ENCODE assay signal across 19 cellular contexts in genomic region chr9:93642961-93643360, GRCh38.
DNase-seq lines count a peak whose midpoint lies in the region; ATAC-seq, FAIRE-seq and TF ChIP-seq lines count a peak whose summit lies in the region.
"Had no signal": no experiment of that assay in that cellular context is flagged by ENCODE, and none has a peak within 500 bp of the region (broad histone marks: within the 10 kb centered on the region; RNA-seq: fewer than 3 reads in every experiment).

No MANE protein-coding gene starts in this region.

- H3K4me3 Mint-ChIP-seq in naive thymus-derived CD4-positive, alpha-beta T cell: no peak overlapping the region
- H3K4me3 Mint-ChIP-seq: activated naive CD8-positive, alpha-beta T cell treated with anti-CD3 and anti-CD28 coated beads for 36 hours; H9 had no signal

- peak; percentile 1 for DNase-seq in ACHN
- peak; percentile 56 for DNase-seq in H54 (ENCODE audit: insufficient read length, low spot score)
- peak; percentile 55 for DNase-seq in adipocyte (ENCODE audit: low read depth)
- peak; percentile 82 for DNase-seq in fibroblast of villous mesenchyme (ENCODE audit: low read depth)
- DNase-seq in posterior cingulate gyrus: no peak
- DNase-seq in BE2C: no peak
- DNase-seq in naive thymus-derived CD4-positive, alpha-beta T cell: no peak
- DNase-seq: activated CD4-positive, alpha-beta T cell treated with anti-CD3 and anti-CD28 coated beads for 1 hour; activated naive CD8-positive, alpha-beta T cell treated with anti-CD3 and anti-CD28 coated beads for 36 hours; AML-193; colonic mucosa; Karpas-422; NCI-H1694; NCI-H526; RPMI8226; stimulated activated naive CD8-positive, alpha-beta T cell treated with anti-CD3 and anti-CD28 coated beads, Interleukin-15, Interleukin-2, amounts not matched to agents 100 U/mL and 50 U/mL, for 24 hours had no signal

- intact Hi-C loops in posterior cingulate gyrus (cut with DNase I): no loop called here
- intact Hi-C loops in naive thymus-derived CD4-positive, alpha-beta T cell (cut with micrococcal nuclease): no loop called here

- TF ChIP-seq POLR2A in H54 (IDR thresholded peaks at IDR 0.05; ENCODE audit: low read depth, low read length): no peak

- H3K36me3 ChIP-seq in adipocyte (ENCODE audit: control insufficient read depth, insufficient read depth, low read length, severe bottlenecking) (peaks cover 35% of the 10 kb centered on the region), BE2C (no peaks in the 10 kb centered on the region; the same call in 1 of the 2 replicates)
- peaks cover 3 to 62% (median 10%) of the 10 kb centered on the region in 3 experiments for H3K36me3 ChIP-seq in naive thymus-derived CD4-positive, alpha-beta T cell (ENCODE audit: control insufficient read depth in 2 of 3, insufficient read depth in 3 of 3, low read length in 3 of 3)

- no peak overlapping the region for H3K9ac ChIP-seq in adipocyte (ENCODE audit: low read length)

- CTCF ChIA-PET in naive thymus-derived CD4-positive, alpha-beta T cell (lab: Charles Lee): no interaction called here

- peaks cover 11% of the 10 kb centered on the region for H3K9me3 ChIP-seq in adipocyte (ENCODE audit: control insufficient read depth, low read length)
- H3K9me3 ChIP-seq in BE2C: no peaks in the 10 kb centered on the region
- H3K9me3 ChIP-seq in naive thymus-derived CD4-positive, alpha-beta T cell (ENCODE audit: control insufficient read depth in 2 of 3, low read length in 3 of 3): no peaks in the 10 kb centered on the region
- H3K9me3 ChIP-seq: colonic mucosa had no signal

- H3K27ac Mint-ChIP-seq in naive thymus-derived CD4-positive, alpha-beta T cell: peak overlapping the region in 1 of 9 donors; percentile 62
- H3K27ac Mint-ChIP-seq: activated naive CD8-positive, alpha-beta T cell treated with anti-CD3 and anti-CD28 coated beads for 36 hours had no signal

- H3K27ac ChIP-seq in naive thymus-derived CD4-positive, alpha-beta T cell (ENCODE audit: low read depth, low read length): no peak overlapping the region
- H3K27ac ChIP-seq: colonic mucosa had no signal

- in situ Hi-C loops in ACHN (cut with HindIII; ENCODE audit: low pct_ligation_motif_present, low pct_unique_long_range_greater_than_20kb, low sequenced_read_pairs): no loop called here

- H3K4me3 ChIP-seq in adipocyte (ENCODE audit: low read length) (no peak overlapping the region), fibroblast of villous mesenchyme (ENCODE audit: low read depth, low read length) (no peak overlapping the region), BE2C (ENCODE audit: low read depth, low read length) (no peak overlapping the region)
- H3K4me3 ChIP-seq in naive thymus-derived CD4-positive, alpha-beta T cell (ENCODE audit: low read length): no peak overlapping the region
- H3K4me3 ChIP-seq: colonic mucosa had no signal

- no peak for ATAC-seq in HG02588 (IDR thresholded peaks at IDR 0.05; ENCODE audit: unreplicated experiment)
- ATAC-seq in naive thymus-derived CD4-positive, alpha-beta T cell: no peak
- ATAC-seq: stimulated activated naive CD8-positive, alpha-beta T cell treated with anti-CD3 and anti-CD28 coated beads, Interleukin-15, Interleukin-2, amounts not matched to agents 100 U/mL and 50 U/mL, for 24 hours had no signal

- TF ChIP-seq CTCF in fibroblast of villous mesenchyme (IDR thresholded peaks at IDR 0.05; ENCODE audit: insufficient read depth, low read depth, low read length) (no peak), BE2C (IDR thresholded peaks at IDR 0.05; ENCODE audit: low read depth, low read length) (no peak)

- POLR2A ChIA-PET in naive thymus-derived CD4-positive, alpha-beta T cell (lab: Charles Lee): interaction anchor here (0.6 kb wide), 1 partner anchor 9 kb away, joined by 3 read pairs; no protein-coding TSS in a partner anchor

- H3K4me1 ChIP-seq in adipocyte (ENCODE audit: control insufficient read depth, insufficient read depth, low read length): peaks cover 21% of the 10 kb centered on the region
- no peaks in the 10 kb centered on the region for H3K4me1 ChIP-seq in BE2C
- H3K4me1 ChIP-seq in naive thymus-derived CD4-positive, alpha-beta T cell (ENCODE audit: control insufficient read depth in 2 of 2, insufficient read depth in 2 of 2, low read length in 2 of 2): no peaks in the 10 kb centered on the region
- H3K4me1 ChIP-seq: colonic mucosa had no signal

- H3K27me3 ChIP-seq in adipocyte (replicated peaks; ENCODE audit: control insufficient read depth, insufficient read depth, low read length): no peaks in the 10 kb centered on the region
- no peaks in the 10 kb centered on the region for H3K27me3 ChIP-seq in BE2C
- H3K27me3 ChIP-seq in naive thymus-derived CD4-positive, alpha-beta T cell (ENCODE audit: control insufficient read depth in 2 of 2, insufficient read depth in 2 of 2, low read length in 2 of 2): no peaks in the 10 kb centered on the region
- H3K27me3 ChIP-seq: colonic mucosa had no signal

- peaks cover 7 to 60% (median 32%) of the 10 kb centered on the region in 5 donors for H3K36me3 Mint-ChIP-seq in naive thymus-derived CD4-positive, alpha-beta T cell

- H3K9me3 Mint-ChIP-seq in naive thymus-derived CD4-positive, alpha-beta T cell: peaks cover 0 to 6% (median 5%) of the 10 kb centered on the region in 11 donors

- peaks cover 0 to 7% (median 3%) of the 10 kb centered on the region in 7 donors for H3K4me1 Mint-ChIP-seq in naive thymus-derived CD4-positive, alpha-beta T cell

- H3K27me3 Mint-ChIP-seq in naive thymus-derived CD4-positive, alpha-beta T cell: no peaks in the 10 kb centered on the region
- H3K27me3 Mint-ChIP-seq: activated naive CD8-positive, alpha-beta T cell treated with anti-CD3 and anti-CD28 coated beads for 36 hours had no signal

- peak; percentile 80 for FAIRE-seq in H54 (lab: Jason Lieb, UNC)
- FAIRE-seq: frontal cortex had no signal

Comparison
In these comparisons a context has a peak if more than half of its experiments do, and no peak if none do; other contexts are left out.
1. DNase-seq: peak in ACHN (single experiment), H54 (single experiment), adipocyte (single experiment) and fibroblast of villous mesenchyme (single experiment); none in posterior cingulate gyrus (0 of 10), BE2C (single experiment) and naive thymus-derived CD4-positive, alpha-beta T cell (0 of 9).